In genomic region chr11:108654994-108655631, GRCh38 we compare ENCODE assay signal across 1 cellular context.
TF ChIP-seq lines count a peak whose summit lies in the region.

No MANE protein-coding gene starts in this region.

TF ChIP-seq in HepG2, 621 proteins besides CTCF, POLR2A, EP300 and RAD21 (continued from another document):
- TF ChIP-seq DBP (CRISPR knock-in tag; IDR thresholded peaks at IDR 0.05; ENCODE audit: not compliant biosample characterization) = no peak
